9 cellular contexts compared by ENCODE assay signal in the genomic region with DNA sequence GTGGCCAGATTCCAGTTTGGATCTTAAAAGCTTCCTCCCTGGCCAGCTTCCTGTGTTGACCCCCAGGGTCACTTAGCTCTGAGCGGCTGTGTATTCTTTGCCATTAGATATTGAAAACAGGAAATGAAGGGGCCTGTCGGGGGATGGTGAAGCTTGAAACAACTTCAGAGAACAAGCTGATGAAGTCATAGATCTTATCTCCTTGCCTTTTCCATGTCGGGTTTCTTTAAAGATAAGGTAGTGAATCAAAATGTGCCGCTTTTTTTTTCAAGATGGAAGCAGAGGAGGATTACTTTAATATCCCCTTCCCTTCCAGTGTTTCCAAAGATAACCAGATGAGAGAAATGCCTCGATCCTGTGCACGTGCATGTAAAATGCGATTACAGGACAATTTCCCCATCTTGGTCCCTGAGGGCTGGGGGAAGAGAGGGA.
A peak's percentile ranks its signal among the peaks of the same experiment; 100 is the strongest.
DNase-seq lines count a peak whose midpoint lies in the region; FAIRE-seq and TF ChIP-seq lines count a peak whose summit lies in the region.
"Had no signal": no experiment of that assay in that cellular context is flagged by ENCODE, and none has a peak within 500 bp of the region (broad histone marks: within the 10 kb centered on the region; RNA-seq: fewer than 3 reads in every experiment).

No MANE protein-coding gene starts in this region.

- H3K36me3 Mint-ChIP-seq in activated CD4-positive, alpha-beta T cell treated with anti-CD3 and anti-CD28 coated beads, Interleukin-2, amount 10 ng/mL, durations not matched to agents 24 days and 14 days (ENCODE audit: low read depth) = peaks cover 77% of the 10 kb centered on the region
- peaks cover 4% of the 10 kb centered on the region for H3K36me3 Mint-ChIP-seq in endothelial cell (ENCODE audit: low read depth, unreplicated experiment)

- FAIRE-seq in GM19239 (lab: Jason Lieb, UNC) = no peak

- peak overlapping the region; percentile 82 for H3K4me3 Mint-ChIP-seq in activated CD4-positive, alpha-beta T cell treated with anti-CD3 and anti-CD28 coated beads, Interleukin-2, amount 10 ng/mL, durations not matched to agents 24 days and 14 days
- no peak overlapping the region for H3K4me3 Mint-ChIP-seq in endothelial cell (ENCODE audit: unreplicated experiment)

- H3K79me2 ChIP-seq in Loucy (ENCODE audit: insufficient read depth, low read length) = no peaks in the 10 kb centered on the region

- H3K4me1 ChIP-seq in Loucy (ENCODE audit: insufficient read depth, low read length, poor library complexity, severe bottlenecking) = peaks cover 77% of the 10 kb centered on the region
- H3K4me1 ChIP-seq: foreskin keratinocyte had no signal

- peaks cover 22% of the 10 kb centered on the region for H3K9me3 Mint-ChIP-seq in activated CD4-positive, alpha-beta T cell treated with anti-CD3 and anti-CD28 coated beads, Interleukin-2, amount 10 ng/mL, durations not matched to agents 24 days and 14 days
- H3K9me3 Mint-ChIP-seq in endothelial cell (ENCODE audit: unreplicated experiment) = no peaks in the 10 kb centered on the region

- H3K36me3 ChIP-seq in Loucy (ENCODE audit: insufficient read depth, low read length) = no peaks in the 10 kb centered on the region

- no peaks in the 10 kb centered on the region for H4K20me1 ChIP-seq in Loucy (ENCODE audit: insufficient read depth, low read length, poor library complexity, severe bottlenecking)

- intact Hi-C loops in activated CD4-positive, alpha-beta T cell treated with anti-CD3 and anti-CD28 coated beads, Interleukin-2, amount 10 ng/mL, durations not matched to agents 24 days and 14 days (cut with micrococcal nuclease) = loop anchor here (1.0 to 5.0 kb wide), 9 partner anchors 10 to 305 kb away; no protein-coding TSS in a partner anchor

- H3K9me3 ChIP-seq in Loucy (ENCODE audit: insufficient read depth, low read depth, low read length) = no peaks in the 10 kb centered on the region

- no peaks in the 10 kb centered on the region for H3K9me2 ChIP-seq in Loucy (replicated peaks; ENCODE audit: low read depth, low read length)

- no peaks in the 10 kb centered on the region for H3F3A ChIP-seq in Loucy (ENCODE audit: low read depth)

- H3K27me3 Mint-ChIP-seq in activated CD4-positive, alpha-beta T cell treated with anti-CD3 and anti-CD28 coated beads, Interleukin-2, amount 10 ng/mL, durations not matched to agents 24 days and 14 days = no peaks in the 10 kb centered on the region
- no peaks in the 10 kb centered on the region for H3K27me3 Mint-ChIP-seq in endothelial cell (ENCODE audit: unreplicated experiment)

- H2AFZ ChIP-seq in Loucy (ENCODE audit: low read length) = no peak overlapping the region

- peak overlapping the region; percentile 63 for H3K4me2 ChIP-seq in Loucy (ENCODE audit: low read depth, low read length, poor library complexity, severe bottlenecking)

- peak; percentile 84 for DNase-seq in activated CD4-positive, alpha-beta T cell treated with anti-CD3 and anti-CD28 coated beads, Interleukin-2, amount 10 ng/mL, durations not matched to agents 24 days and 14 days
- peak; percentile 22 for DNase-seq in endothelial cell (ENCODE audit: low spot score)
- peak; percentile 35 for DNase-seq in stimulated activated CD4-positive, alpha-beta T cell treated with anti-CD3 and anti-CD28 coated beads, Interleukin-4, amount 100 ng/mL, for 1 hour
- no peak for DNase-seq in amniotic stem cell (lab: John Stamatoyannopoulos, UW)
- no peak for DNase-seq in GM19239 (ENCODE audit: insufficient read length, low spot score)
- no peak for DNase-seq in NCI-H146 (lab: John Stamatoyannopoulos, UW)
- DNase-seq in kidney glomerular epithelial cell (lab: John Stamatoyannopoulos, UW) = no peak

- peak overlapping the region; percentile 30 for H3K4me3 ChIP-seq in Loucy (ENCODE audit: low read length, poor library complexity, severe bottlenecking)

- TF ChIP-seq CTCF in Loucy (conservative IDR thresholded peaks at IDR 0.05; ENCODE audit: low read length) (no peak), endothelial cell (IDR thresholded peaks at IDR 0.05; ENCODE audit: unreplicated experiment) (no peak)

- peak overlapping the region; percentile 100 for H3K27ac Mint-ChIP-seq in activated CD4-positive, alpha-beta T cell treated with anti-CD3 and anti-CD28 coated beads, Interleukin-2, amount 10 ng/mL, durations not matched to agents 24 days and 14 days
- H3K27ac Mint-ChIP-seq in endothelial cell (ENCODE audit: unreplicated experiment) = peak overlapping the region; percentile 90

- peaks cover 52% of the 10 kb centered on the region for H3K4me1 Mint-ChIP-seq in activated CD4-positive, alpha-beta T cell treated with anti-CD3 and anti-CD28 coated beads, Interleukin-2, amount 10 ng/mL, durations not matched to agents 24 days and 14 days
- H3K4me1 Mint-ChIP-seq in endothelial cell (ENCODE audit: unreplicated experiment) = peaks cover 37% of the 10 kb centered on the region

- no peaks in the 10 kb centered on the region for H3K27me3 ChIP-seq in Loucy (ENCODE audit: insufficient read depth, low read length, poor library complexity, severe bottlenecking)
- H3K27me3 ChIP-seq: foreskin keratinocyte had no signal

- peak overlapping the region; percentile 57 for H3K9ac ChIP-seq in Loucy (ENCODE audit: low read depth, low read length, poor library complexity, severe bottlenecking)

Comparison
In these comparisons a context has a peak if more than half of its experiments do, and no peak if none do; other contexts are left out.
1. DNase-seq: peak in activated CD4-positive, alpha-beta T cell treated with anti-CD3 and anti-CD28 coated beads, Interleukin-2, amount 10 ng/mL, durations not matched to agents 24 days and 14 days (single experiment), endothelial cell (single experiment) and stimulated activated CD4-positive, alpha-beta T cell treated with anti-CD3 and anti-CD28 coated beads, Interleukin-4, amount 100 ng/mL, for 1 hour (single experiment); none in amniotic stem cell (single experiment), GM19239 (single experiment), NCI-H146 (single experiment) and kidney glomerular epithelial cell (single experiment).